25 cellular contexts compared by ENCODE assay signal in the genomic region with DNA sequence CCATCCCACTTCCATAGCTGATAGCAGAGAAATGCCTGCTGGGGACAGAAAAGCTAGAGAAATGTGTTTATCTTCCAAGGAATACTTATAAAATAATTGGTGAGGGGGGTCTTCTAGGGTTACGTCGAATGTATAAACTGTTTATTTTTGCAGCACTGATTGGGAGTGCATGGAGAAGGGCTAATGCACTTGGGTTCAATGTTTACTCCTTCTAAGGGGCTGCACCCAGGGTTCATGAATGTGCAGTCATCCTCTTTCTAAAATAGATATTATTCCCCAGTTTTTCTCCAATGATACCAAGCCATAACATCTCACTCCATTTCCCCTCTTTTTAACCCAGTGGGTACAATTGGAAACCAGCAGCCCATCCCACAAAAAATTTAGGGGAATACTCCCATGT.
"Had no signal": no experiment of that assay in that cellular context is flagged by ENCODE, and none has a peak within 500 bp of the region (broad histone marks: within the 10 kb centered on the region; RNA-seq: fewer than 3 reads in every experiment).

No MANE protein-coding gene starts in this region.

- H3K4me3 ChIP-seq: neural progenitor cell, ovary, psoas muscle, right lobe of liver, sigmoid colon, stomach, thoracic aorta, thyroid gland, tibial nerve, upper lobe of right lung, uterus had no signal

- H3K9me3 ChIP-seq: ovary, psoas muscle, right lobe of liver, sigmoid colon, stomach, thoracic aorta, thyroid gland, tibial nerve, upper lobe of right lung, uterus had no signal

- H3K9ac ChIP-seq: neural progenitor cell, parathyroid adenoma had no signal

- H3K4me2 ChIP-seq: neural progenitor cell had no signal

- ATAC-seq: naive thymus-derived CD8-positive, alpha-beta T cell; natural killer cell treated with Interleukin-12 subunit alpha and Interleukin-12 subunit beta and Interleukin-15 and Interleukin-18, amount 100 ng/mL, for 72 hours; psoas muscle; right cardiac atrium; stimulated activated effector memory CD8-positive, alpha-beta T cell treated with anti-CD3 and anti-CD28 coated beads, Interleukin-12 subunit alpha, Interleukin-12 subunit beta, amount 100 ng/mL, for 72 hours; stimulated activated naive B cell treated with anti-CD40 and anti-IgM and Interleukin-4, amounts not matched to agents 10 μg/mL and 1 μg/mL and 100 μg/mL, for 72 hours; upper lobe of right lung had no signal

- H3K36me3 ChIP-seq: neural progenitor cell, ovary, right lobe of liver, sigmoid colon, stomach, thoracic aorta, thyroid gland, tibial nerve, upper lobe of right lung, uterus had no signal

- DNase-seq: naive thymus-derived CD8-positive, alpha-beta T cell; occipital lobe; ovary; posterior cingulate gyrus; psoas muscle; right cardiac atrium; right lobe of liver; sigmoid colon; small intestine; stimulated activated CD4-positive, alpha-beta T cell treated with anti-CD3 and anti-CD28 coated beads, Interleukin-15, amount 100 ng/mL, for 24 hours; stimulated activated CD4-positive, alpha-beta T cell treated with anti-CD3 and anti-CD28 coated beads, Interleukin-2, amount 100 ng/mL, for 24 hours; stimulated activated CD4-positive, alpha-beta T cell treated with anti-CD3 and anti-CD28 coated beads, Interleukin-2, amount 100 ng/mL, for 48 hours; stimulated activated CD4-positive, alpha-beta T cell treated with anti-CD3 and anti-CD28 coated beads, Interleukin-4, amount 100 ng/mL, for 24 hours; stimulated activated naive B cell treated with anti-CD40 and anti-IgM and Interleukin-4, amounts not matched to agents 10 μg/mL and 1 μg/mL and 100 μg/mL, for 72 hours; stimulated activated naive CD4-positive, alpha-beta T cell treated with Interleukin-2 at 50 U/mL for 16 hours; stomach; thyroid gland; upper lobe of right lung; uterus had no signal

- H2AFZ ChIP-seq: neural progenitor cell, parathyroid adenoma had no signal

- H3K27me3 ChIP-seq: neural progenitor cell, ovary, right lobe of liver, sigmoid colon, stomach, thyroid gland, tibial nerve, upper lobe of right lung, uterus had no signal

- H3K27ac ChIP-seq: neural progenitor cell, ovary, parathyroid adenoma, psoas muscle, right lobe of liver, sigmoid colon, stomach, thoracic aorta, thyroid gland, tibial nerve, upper lobe of right lung, uterus had no signal

- FAIRE-seq: small intestine had no signal

- H3K79me2 ChIP-seq: parathyroid adenoma had no signal

- H3K4me1 ChIP-seq: psoas muscle, right lobe of liver, thyroid gland, upper lobe of right lung had no signal
